8 cellular contexts compared by ENCODE assay signal in genomic region chr17:68200689-68201424, GRCh38. TPM values are rescaled to one million over a fixed set of nuclear protein-coding genes. Genes with fewer than 3 reads are reported as not detected.
DNase-seq lines count a peak whose midpoint lies in the region; ATAC-seq and TF ChIP-seq lines count a peak whose summit lies in the region.

No MANE protein-coding gene starts in this region.

- no peaks in the 10 kb centered on the region for H3K9me3 ChIP-seq in heart left ventricle

- DNase-seq in AG08395 (ENCODE audit: low spot score) = peak; percentile 62
- DNase-seq in MV-4-11 (lab: John Stamatoyannopoulos, UW) = peak; percentile 41
- DNase-seq in SW 1271 (lab: John Stamatoyannopoulos, UW) = peak; percentile 35 to 52
- DNase-seq in activated naive CD8-positive, alpha-beta T cell treated with anti-CD3 and anti-CD28 coated beads, Interleukin-2, amount 50 U/mL, for 16 hours (ENCODE audit: low read depth, low spot score) = peak; percentile 52
- peak; percentile 69 to 90 (median 84) for DNase-seq in heart left ventricle
- DNase-seq in putamen (ENCODE audit: low spot score) = peak; percentile 56
- DNase-seq in OCI-M2 (lab: John Stamatoyannopoulos, UW; ENCODE audit: unreplicated experiment) = no peak

- WGBS in heart left ventricle, 4 donors = 0 to 6% (median 3%) methylated on average over 5 to 31 of the region's 31 CpGs

- H3K27me3 ChIP-seq in heart left ventricle = peaks cover 28 to 49% (median 33%) of the 10 kb centered on the region in 9 donors

- no peaks in the 10 kb centered on the region for H3K36me3 ChIP-seq in heart left ventricle

- no peak for TF ChIP-seq POLR2A in heart left ventricle (IDR thresholded peaks at IDR 0.05)

- H3K4me1 ChIP-seq in heart left ventricle = peaks cover 10 to 62% (median 46%) of the 10 kb centered on the region in 12 donors

- peak overlapping the region in 3 of 12 donors; percentile 30 to 42 (median 31) for H3K27ac ChIP-seq in heart left ventricle

- intact Hi-C loops in heart left ventricle (cut with DNase I) = loop anchor here in 3 of 10 donors (1.0 to 10.0 kb wide), 5 partner anchors 28 to 264 kb away; no protein-coding TSS in a partner anchor

- TF ChIP-seq CTCF in heart left ventricle (IDR thresholded peaks at IDR 0.05) = peak; percentile 72 to 95 (median 89)

- ATAC-seq in GM19035 (IDR thresholded peaks at IDR 0.05; ENCODE audit: unreplicated experiment) (peak; percentile 31), heart left ventricle (peak; percentile 62 to 82 (median 72))

- H3K4me3 ChIP-seq in heart left ventricle = peak overlapping the region in 10 of 12 donors; percentile 28 to 52 (median 46)

RNA-seq across cellular contexts. Expression of gene AMZ2, which starts 47.0 kb away (rescaled TPM):
- total RNA-seq in heart left ventricle = 100 to 1,000 TPM in 4 of 9 donors, 10 to 100 TPM in 5; 59.0 to 141 (median 91.3) TPM
- 10 to 100 TPM; 52.9 to 89.1 TPM for polyA plus RNA-seq in heart left ventricle
